ENCODE assay signal across 16 cellular contexts in genomic region chr5:79546782-79547428, GRCh38. TPM values are rescaled to one million over a fixed set of nuclear protein-coding genes. Genes with fewer than 3 reads are reported as not detected.
DNase-seq lines count a peak whose midpoint lies in the region; TF ChIP-seq lines count a peak whose summit lies in the region.
"Had no signal": no experiment of that assay in that cellular context is flagged by ENCODE, and none has a peak within 500 bp of the region (broad histone marks: within the 10 kb centered on the region; RNA-seq: fewer than 3 reads in every experiment).

No MANE protein-coding gene starts in this region.

- peak overlapping the region; percentile 40 for H4K8ac ChIP-seq in trophoblast cell (ENCODE audit: low read depth, low read length)

- DNase-seq in AG10803 (ENCODE audit: low read depth) (peak; percentile 56), fibroblast of gingiva (ENCODE audit: low read depth) (peak; percentile 83), trophoblast cell (no peak), NCI-H1930 (lab: John Stamatoyannopoulos, UW) (no peak), SW 1271 (lab: John Stamatoyannopoulos, UW) (no peak), GM10248 (ENCODE audit: extremely low spot score) (no peak)
- DNase-seq in activated CD4-positive, alpha-beta T cell treated with anti-CD3 and anti-CD28 coated beads, Interleukin-2, amount 10 ng/mL, durations not matched to agents 7 days and 5 days, result no peak
- DNase-seq: activated naive CD4-positive, alpha-beta T cell treated with anti-CD3 and anti-CD28 coated beads, Interleukin-2, amount 10 ng/mL, durations not matched to agents 7 days and 5 days; effector CD4-positive, alpha-beta T cell; MV-4-11; NK-92 treated with Interleukin-12 subunit alpha and Interleukin-12 subunit beta, amount 100 ng/mL, for 24 hours; ovary; SHP77; stimulated activated CD4-positive, alpha-beta T cell treated with anti-CD3 and anti-CD28 coated beads, Interleukin-15, amount 100 ng/mL, for 24 hours had no signal

- no peak overlapping the region for H2BK5ac ChIP-seq in trophoblast cell (ENCODE audit: low read depth, low read length, poor library complexity)

- peak overlapping the region; percentile 74 for H3K18ac ChIP-seq in trophoblast cell (ENCODE audit: low read length)

- H3K4me3 Mint-ChIP-seq in activated CD4-positive, alpha-beta T cell treated with anti-CD3 and anti-CD28 coated beads, Interleukin-2, amount 10 ng/mL, durations not matched to agents 7 days and 5 days, result no peak overlapping the region
- H3K4me3 Mint-ChIP-seq: activated naive CD4-positive, alpha-beta T cell treated with anti-CD3 and anti-CD28 coated beads, Interleukin-2, amount 10 ng/mL, durations not matched to agents 7 days and 5 days; memory B cell had no signal

- peaks cover 2% of the 10 kb centered on the region for H3K79me1 ChIP-seq in trophoblast cell (ENCODE audit: low read length)

- no peaks in the 10 kb centered on the region for H3K9me3 ChIP-seq in trophoblast cell (ENCODE audit: insufficient read depth, low read depth, low read length)
- H3K9me3 ChIP-seq: ovary had no signal

- H3K4me3 ChIP-seq in AG10803 (ENCODE audit: low read length) (no peak overlapping the region), KMS-11 (IDR thresholded peaks at IDR 0.05; ENCODE audit: insufficient read depth, low read depth, low read length) (no peak overlapping the region), trophoblast cell (ENCODE audit: low read depth, low read length) (no peak overlapping the region)
- H3K4me3 ChIP-seq: ovary had no signal

- no peaks in the 10 kb centered on the region for H3K4me1 Mint-ChIP-seq in activated CD4-positive, alpha-beta T cell treated with anti-CD3 and anti-CD28 coated beads, Interleukin-2, amount 10 ng/mL, durations not matched to agents 7 days and 5 days
- H3K4me1 Mint-ChIP-seq: activated naive CD4-positive, alpha-beta T cell treated with anti-CD3 and anti-CD28 coated beads, Interleukin-2, amount 10 ng/mL, durations not matched to agents 7 days and 5 days; memory B cell had no signal

- H4K20me1 ChIP-seq in KMS-11 (ENCODE audit: insufficient read depth), result no peaks in the 10 kb centered on the region

- H3K27me3 Mint-ChIP-seq in activated CD4-positive, alpha-beta T cell treated with anti-CD3 and anti-CD28 coated beads, Interleukin-2, amount 10 ng/mL, durations not matched to agents 7 days and 5 days, result no peaks in the 10 kb centered on the region
- H3K27me3 Mint-ChIP-seq: activated naive CD4-positive, alpha-beta T cell treated with anti-CD3 and anti-CD28 coated beads, Interleukin-2, amount 10 ng/mL, durations not matched to agents 7 days and 5 days had no signal

- H3K4me1 ChIP-seq in KMS-11 (ENCODE audit: low read depth, poor library complexity, severe bottlenecking) (peaks cover 54% of the 10 kb centered on the region), trophoblast cell (ENCODE audit: control insufficient read depth in 1 of 2, insufficient read depth in 2 of 2, low read length in 2 of 2) (peaks cover 8 to 11% of the 10 kb centered on the region in 2 experiments)

- no peak overlapping the region for H4K12ac ChIP-seq in trophoblast cell (ENCODE audit: low read depth, low read length)

- no peak overlapping the region for H4K91ac ChIP-seq in trophoblast cell (ENCODE audit: low read depth, low read length)

- H3K79me2 ChIP-seq in KMS-11 (ENCODE audit: insufficient read depth, low read depth), result no peaks in the 10 kb centered on the region
- no peaks in the 10 kb centered on the region for H3K79me2 ChIP-seq in trophoblast cell (ENCODE audit: control insufficient read depth, insufficient read depth, low read length, poor library complexity)

- peak overlapping the region; percentile 66 for H3K9ac ChIP-seq in KMS-11
- no peak overlapping the region for H3K9ac ChIP-seq in trophoblast cell (ENCODE audit: low read length)

- H2AFZ ChIP-seq in KMS-11 (ENCODE audit: low read depth) (peak overlapping the region; percentile 53), trophoblast cell (ENCODE audit: insufficient read depth, low read length, poor library complexity) (no peak overlapping the region)

- H2BK12ac ChIP-seq in trophoblast cell (ENCODE audit: low read length), result no peak overlapping the region

- H3K23ac ChIP-seq in trophoblast cell (ENCODE audit: low read length), result no peak overlapping the region

- H3K27ac Mint-ChIP-seq in activated CD4-positive, alpha-beta T cell treated with anti-CD3 and anti-CD28 coated beads, Interleukin-2, amount 10 ng/mL, durations not matched to agents 7 days and 5 days, result no peak overlapping the region
- H3K27ac Mint-ChIP-seq: activated naive CD4-positive, alpha-beta T cell treated with anti-CD3 and anti-CD28 coated beads, Interleukin-2, amount 10 ng/mL, durations not matched to agents 7 days and 5 days; memory B cell had no signal

- no peak overlapping the region for H3K14ac ChIP-seq in trophoblast cell (ENCODE audit: low read length)

- CTCF ChIA-PET in activated CD4-positive, alpha-beta T cell treated with anti-CD3 and anti-CD28 coated beads, Interleukin-2, amount 10 ng/mL, durations not matched to agents 7 days and 5 days (lab: Charles Lee), result no interaction called here
- CTCF ChIA-PET in GM10248 (lab: Yijun Ruan, JAX), result no interaction called here

- H3K9me3 Mint-ChIP-seq in activated CD4-positive, alpha-beta T cell treated with anti-CD3 and anti-CD28 coated beads, Interleukin-2, amount 10 ng/mL, durations not matched to agents 7 days and 5 days, result peaks cover 4% of the 10 kb centered on the region

- H3K27ac ChIP-seq in KMS-11, result peak overlapping the region; percentile 92
- peak overlapping the region; percentile 58 for H3K27ac ChIP-seq in trophoblast cell (ENCODE audit: low read depth, low read length)
- H3K27ac ChIP-seq: ovary had no signal

- no CpG with 5 or more reads among the region's 7 CpGs for WGBS in trophoblast cell (ENCODE audit: extremely low coverage, insufficient coverage, insufficient read length)

- H3K4me2 ChIP-seq in KMS-11, result peak overlapping the region; percentile 97
- no peak overlapping the region for H3K4me2 ChIP-seq in trophoblast cell (ENCODE audit: low read length)

- no peak overlapping the region for H2AK5ac ChIP-seq in trophoblast cell (ENCODE audit: low read length)

- H3K27me3 ChIP-seq in KMS-11 (ENCODE audit: insufficient read depth, low read depth), result no peaks in the 10 kb centered on the region
- no peaks in the 10 kb centered on the region for H3K27me3 ChIP-seq in trophoblast cell (ENCODE audit: insufficient read depth, low read length)
- H3K27me3 ChIP-seq: ovary had no signal

- no peaks in the 10 kb centered on the region for H3K36me3 Mint-ChIP-seq in activated CD4-positive, alpha-beta T cell treated with anti-CD3 and anti-CD28 coated beads, Interleukin-2, amount 10 ng/mL, durations not matched to agents 7 days and 5 days (ENCODE audit: low read depth)
- H3K36me3 Mint-ChIP-seq: activated naive CD4-positive, alpha-beta T cell treated with anti-CD3 and anti-CD28 coated beads, Interleukin-2, amount 10 ng/mL, durations not matched to agents 7 days and 5 days; memory B cell had no signal

- no peak for TF ChIP-seq CTCF in AG10803 (conservative IDR thresholded peaks at IDR 0.05; ENCODE audit: low read length)
- TF ChIP-seq CTCF in KMS-11 (conservative IDR thresholded peaks at IDR 0.05; ENCODE audit: low read depth, low read length), result no peak
- TF ChIP-seq CTCF in GM10248 (IDR thresholded peaks at IDR 0.05; ENCODE audit: control extremely low read depth, extremely low read depth, low read depth, missing control alignments), result no peak

- POLR2A ChIA-PET in activated CD4-positive, alpha-beta T cell treated with anti-CD3 and anti-CD28 coated beads, Interleukin-2, amount 10 ng/mL, durations not matched to agents 7 days and 5 days (lab: Charles Lee), result no interaction called here
- POLR2A ChIA-PET in GM10248 (lab: Yijun Ruan, JAX), result no interaction called here

- no peak overlapping the region for H3K4ac ChIP-seq in trophoblast cell (ENCODE audit: low read depth, low read length)

- H2BK120ac ChIP-seq in trophoblast cell (ENCODE audit: insufficient read depth, low read length, poor library complexity), result peak overlapping the region; percentile 46

- no peaks in the 10 kb centered on the region for H3K36me3 ChIP-seq in KMS-11 (ENCODE audit: insufficient read depth)
- H3K36me3 ChIP-seq in trophoblast cell (ENCODE audit: control insufficient read depth in 1 of 2, insufficient read depth in 2 of 2, low read length in 2 of 2), result no peaks in the 10 kb centered on the region
- H3K36me3 ChIP-seq: ovary had no signal

RNA-seq across cellular contexts. Expression of gene HOMER1, which starts 33.0 kb away (rescaled TPM):
- polyA plus RNA-seq in trophoblast cell (2013), result 19.5 and 20.6 TPM in 2 replicates
- 1 to 10 TPM; 1.9 to 2.6 TPM for total RNA-seq in activated CD4-positive, alpha-beta T cell treated with anti-CD3 and anti-CD28 coated beads, Interleukin-2, amount 10 ng/mL, durations not matched to agents 7 days and 5 days

Comparison
In these comparisons a context has a peak if more than half of its experiments do, and no peak if none do; other contexts are left out.
1. DNase-seq: peak in AG10803 (single experiment) and fibroblast of gingiva (single experiment); none in trophoblast cell (0 of 2), activated CD4-positive, alpha-beta T cell treated with anti-CD3 and anti-CD28 coated beads, Interleukin-2, amount 10 ng/mL, durations not matched to agents 7 days and 5 days (single experiment), NCI-H1930 (0 of 2), SW 1271 (0 of 2) and GM10248 (single experiment).